In the genomic region with DNA sequence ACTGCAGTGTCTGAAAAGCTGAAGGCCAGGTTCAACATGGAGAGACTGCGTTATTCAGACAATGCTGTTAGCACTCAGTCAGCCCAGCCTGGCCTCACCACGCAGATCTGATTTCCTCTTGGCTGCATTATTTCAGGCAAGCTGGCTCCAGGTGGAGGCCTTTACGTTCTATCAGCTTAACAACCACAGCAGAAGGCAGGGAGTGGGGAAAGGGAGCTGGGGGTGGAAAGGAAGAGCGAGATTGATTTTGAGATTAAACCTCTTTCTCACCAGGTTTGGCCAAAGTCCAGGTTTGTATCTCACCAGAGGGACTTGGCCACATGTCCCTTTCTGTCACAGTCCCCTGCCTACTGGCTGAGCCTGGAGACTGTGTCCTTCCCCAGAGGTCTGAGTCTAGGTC, we compare ENCODE assay signal across 20 cellular contexts.
DNase-seq lines count a peak whose midpoint lies in the region; ATAC-seq and TF ChIP-seq lines count a peak whose summit lies in the region.
"Had no signal": no experiment of that assay in that cellular context is flagged by ENCODE, and none has a peak within 500 bp of the region (broad histone marks: within the 10 kb centered on the region; RNA-seq: fewer than 3 reads in every experiment).

No MANE protein-coding gene starts in this region.

- no peaks in the 10 kb centered on the region for H3K36me3 ChIP-seq in mammary epithelial cell (ENCODE audit: insufficient read depth, low read length)
- H3K36me3 ChIP-seq: left ventricle myocardium inferior, neural progenitor cell had no signal

- CTCF ChIA-PET in mammary epithelial cell (lab: Charles Lee; ENCODE audit: low non-redundant PET) = no interaction called here

- no TSS peak for BruUV-seq in mammary epithelial cell (replicated peaks; lab: Mats Ljungman, UMichigan)

- H4K20me1 ChIP-seq in mammary epithelial cell (ENCODE audit: insufficient read depth, low read length) = no peaks in the 10 kb centered on the region

- peak overlapping the region in 37 of 59 donors; percentile 0 to 80 (median 44) for H3K27ac ChIP-seq in dorsolateral prefrontal cortex
- no peak overlapping the region for H3K27ac ChIP-seq in mammary epithelial cell (ENCODE audit: insufficient read depth, low read depth, low read length)
- H3K27ac ChIP-seq: left ventricle myocardium inferior, neural progenitor cell, psoas muscle, RWPE1 had no signal

- H3K4me2 ChIP-seq in mammary epithelial cell (ENCODE audit: insufficient read depth, low read depth, low read length) = no peak overlapping the region
- H3K4me2 ChIP-seq: neural progenitor cell had no signal

- in situ Hi-C loops in mammary epithelial cell (cut with MboI; ENCODE audit: low sequenced_read_pairs in 2 of 2) = no loop called here

- no peaks in the 10 kb centered on the region for H3K4me1 ChIP-seq in mammary epithelial cell (ENCODE audit: insufficient read depth, low read length)
- H3K4me1 ChIP-seq: Caco-2, left ventricle myocardium inferior, neural progenitor cell, psoas muscle had no signal

- intact Hi-C loops in dorsolateral prefrontal cortex (cut with DNase I) (no loop called here), mammary epithelial cell (cut with micrococcal nuclease) (no loop called here)

- no peak for TF ChIP-seq CTCF in dorsolateral prefrontal cortex (IDR thresholded peaks at IDR 0.05 in 54 of 56, conservative IDR thresholded peaks at IDR 0.05 in 2 of 56; ENCODE audit: low read depth in 1 of 56, partially characterized antibody in 56 of 56)
- no peak for TF ChIP-seq CTCF in mammary epithelial cell (conservative IDR thresholded peaks at IDR 0.05 in 1 of 2, IDR thresholded peaks at IDR 0.05 in 1 of 2; ENCODE audit: extremely low read depth in 1 of 2, insufficient read depth in 1 of 2, low read depth in 1 of 2, low read length in 2 of 2)

- dilution Hi-C loops in mammary epithelial cell (cut with HindIII; ENCODE audit: low sequenced_read_pairs) = loop anchor here (10.0 kb wide), 1 partner anchor 52 kb away; no protein-coding TSS in a partner anchor

- H3K9me3 ChIP-seq in mammary epithelial cell (replicated peaks; ENCODE audit: insufficient read depth, low read length) = peaks cover 3% of the 10 kb centered on the region
- H3K9me3 ChIP-seq: Caco-2, left ventricle myocardium inferior, psoas muscle had no signal

- no peak overlapping the region for H3K9ac ChIP-seq in mammary epithelial cell (ENCODE audit: insufficient read depth, low read length)
- H3K9ac ChIP-seq: neural progenitor cell had no signal

- DNase-seq in CMK (ENCODE audit: low read depth) (peak; percentile 22), NCI-H1092 treated with DMSO at 0.1 percent for 48 hours (lab: John Stamatoyannopoulos, UW) (peak; percentile 60), OCI-M1 (lab: John Stamatoyannopoulos, UW) (peak; percentile 93), dorsolateral prefrontal cortex (peak in 6 of 10 donors; percentile 15 to 83 (median 42)), NCI-H510A treated with DMSO at 0.1 percent for 48 hours (lab: John Stamatoyannopoulos, UW) (no peak), mammary epithelial cell (no peak), NCI-H1930 (lab: John Stamatoyannopoulos, UW) (no peak)
- DNase-seq: activated CD4-positive, alpha-beta T cell treated with anti-CD3 and anti-CD28 coated beads for 4 hours; Caco-2; effector CD4-positive, alpha-beta T cell; foreskin fibroblast; immature natural killer cell; left ventricle myocardium inferior; NCI-H1105 treated with DMSO at 0.1 percent for 48 hours; NCI-H2227 treated with DMSO at 0.1 percent for 48 hours; psoas muscle; SW 1271 had no signal

- no peaks in the 10 kb centered on the region for H3K79me2 ChIP-seq in mammary epithelial cell (ENCODE audit: insufficient read depth, low read length)

- WGBS in mammary epithelial cell (ENCODE audit: low coverage, missing lambda C conversion rate) = 35% methylated on average over 4 of the region's 4 CpGs

- ATAC-seq in HG03039 (IDR thresholded peaks at IDR 0.05; ENCODE audit: unreplicated experiment) = no peak
- ATAC-seq: psoas muscle had no signal

- no peaks in the 10 kb centered on the region for H3K27me3 ChIP-seq in dorsolateral prefrontal cortex
- H3K27me3 ChIP-seq in mammary epithelial cell (ENCODE audit: insufficient read depth, low read length) = no peaks in the 10 kb centered on the region
- H3K27me3 ChIP-seq: neural progenitor cell had no signal

- no peak overlapping the region for H3K4me3 ChIP-seq in dorsolateral prefrontal cortex
- no peak overlapping the region for H3K4me3 ChIP-seq in mammary epithelial cell (replicated peaks in 1 of 3; ENCODE audit: insufficient read depth in 1 of 3, low read depth in 2 of 3, low read length in 3 of 3)
- H3K4me3 ChIP-seq: left ventricle myocardium inferior, neural progenitor cell, psoas muscle had no signal

- H2AFZ ChIP-seq in mammary epithelial cell (ENCODE audit: low read depth, low read length) = no peak overlapping the region
- H2AFZ ChIP-seq: neural progenitor cell had no signal

Comparison
In these comparisons a context has a peak if more than half of its experiments do, and no peak if none do; other contexts are left out.
1. DNase-seq: peak in CMK (single experiment), NCI-H1092 treated with DMSO at 0.1 percent for 48 hours (single experiment), OCI-M1 (single experiment) and dorsolateral prefrontal cortex (6 of 10); none in NCI-H510A treated with DMSO at 0.1 percent for 48 hours (single experiment), mammary epithelial cell (single experiment) and NCI-H1930 (0 of 2).